Comparison of ENCODE assay signal across 1 cellular context in the genomic region with DNA sequence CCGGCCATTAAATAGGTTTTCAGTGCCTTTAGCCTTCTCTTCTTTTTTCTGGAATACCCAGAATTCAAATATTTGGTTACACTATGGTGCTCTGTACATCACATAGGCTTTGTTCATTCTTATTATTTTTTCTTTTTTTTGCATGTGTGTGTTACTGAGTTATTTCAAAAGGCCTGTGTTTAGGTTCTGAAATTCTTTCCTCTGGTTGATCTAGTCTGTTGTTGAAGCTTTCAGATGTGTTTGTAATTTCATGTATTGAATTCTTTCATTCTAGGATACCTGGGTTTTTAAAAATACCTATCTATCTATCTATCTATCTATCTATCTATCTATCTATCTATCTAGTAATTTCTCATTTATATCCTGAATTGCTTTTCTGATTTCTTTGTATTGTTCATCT.
A peak's percentile ranks its signal among the peaks of the same experiment; 100 is the strongest.
TF ChIP-seq lines count a peak whose summit lies in the region.

No MANE protein-coding gene starts in this region.

TF ChIP-seq in HepG2, 621 proteins besides CTCF, POLR2A, EP300 and RAD21 (continued from another document):
- TF ChIP-seq KLF16 (CRISPR knock-in tag; IDR thresholded peaks at IDR 0.05) = 0 out of 4 replicates have a peak, but pooled peaks of 1 of the 2 experiments have one; percentile 4
- TF ChIP-seq, protein P1, sequence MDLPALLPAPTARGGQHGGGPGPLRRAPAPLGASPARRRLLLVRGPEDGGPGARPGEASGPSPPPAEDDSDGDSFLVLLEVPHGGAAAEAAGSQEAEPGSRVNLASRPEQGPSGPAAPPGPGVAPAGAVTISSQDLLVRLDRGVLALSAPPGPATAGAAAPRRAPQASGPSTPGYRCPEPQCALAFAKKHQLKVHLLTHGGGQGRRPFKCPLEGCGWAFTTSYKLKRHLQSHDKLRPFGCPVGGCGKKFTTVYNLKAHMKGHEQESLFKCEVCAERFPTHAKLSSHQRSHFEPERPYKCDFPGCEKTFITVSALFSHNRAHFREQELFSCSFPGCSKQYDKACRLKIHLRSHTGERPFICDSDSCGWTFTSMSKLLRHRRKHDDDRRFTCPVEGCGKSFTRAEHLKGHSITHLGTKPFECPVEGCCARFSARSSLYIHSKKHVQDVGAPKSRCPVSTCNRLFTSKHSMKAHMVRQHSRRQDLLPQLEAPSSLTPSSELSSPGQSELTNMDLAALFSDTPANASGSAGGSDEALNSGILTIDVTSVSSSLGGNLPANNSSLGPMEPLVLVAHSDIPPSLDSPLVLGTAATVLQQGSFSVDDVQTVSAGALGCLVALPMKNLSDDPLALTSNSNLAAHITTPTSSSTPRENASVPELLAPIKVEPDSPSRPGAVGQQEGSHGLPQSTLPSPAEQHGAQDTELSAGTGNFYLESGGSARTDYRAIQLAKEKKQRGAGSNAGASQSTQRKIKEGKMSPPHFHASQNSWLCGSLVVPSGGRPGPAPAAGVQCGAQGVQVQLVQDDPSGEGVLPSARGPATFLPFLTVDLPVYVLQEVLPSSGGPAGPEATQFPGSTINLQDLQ (CRISPR knock-in tag; IDR thresholded peaks at IDR 0.05) = no peak
- TF ChIP-seq ZNF460 (CRISPR knock-in tag; IDR thresholded peaks at IDR 0.05; ENCODE audit: borderline replicate concordance) = no peak
- no peak for TF ChIP-seq ZIK1 (CRISPR knock-in tag; IDR thresholded peaks at IDR 0.05; ENCODE audit: borderline replicate concordance, low read depth)
- no peak for TF ChIP-seq ZFP36 (IDR thresholded peaks at IDR 0.05; ENCODE audit: borderline replicate concordance, low read depth, low read length, partially characterized antibody)
- TF ChIP-seq NAIF1 (CRISPR knock-in tag; IDR thresholded peaks at IDR 0.05; ENCODE audit: borderline replicate concordance) = 0 out of 2 replicates have a peak, but pooled peaks have one; percentile 41
